ENCODE assay signal across 20 cellular contexts in genomic region chr5:158639876-158640570, GRCh38.
DNase-seq lines count a peak whose midpoint lies in the region; ATAC-seq and TF ChIP-seq lines count a peak whose summit lies in the region.
"Had no signal": no experiment of that assay in that cellular context is flagged by ENCODE, and none has a peak within 500 bp of the region (broad histone marks: within the 10 kb centered on the region; RNA-seq: fewer than 3 reads in every experiment).

No MANE protein-coding gene starts in this region.

- no peaks in the 10 kb centered on the region for H3K36me3 Mint-ChIP-seq in effector memory CD8-positive, alpha-beta T cell (ENCODE audit: insufficient read depth)
- H3K36me3 Mint-ChIP-seq: activated CD8-positive, alpha-beta memory T cell treated with anti-CD3 and anti-CD28 coated beads, Interleukin-2, amount 10 ng/mL, durations not matched to agents 7 days and 5 days; CD8-positive, alpha-beta T cell had no signal

- H3K27me3 Mint-ChIP-seq in effector memory CD8-positive, alpha-beta T cell = peaks cover 4 to 52% of the 10 kb centered on the region in 2 donors

- H3K27me3 ChIP-seq in psoas muscle (ENCODE audit: insufficient read depth in 3 of 3, low read length in 2 of 3) (peaks cover 0 to 2% (median 0%) of the 10 kb centered on the region in 3 donors), thyroid gland (no peaks in the 10 kb centered on the region)

- H3K36me3 ChIP-seq in psoas muscle (ENCODE audit: insufficient read depth in 1 of 2, low read depth in 1 of 2) (no peaks in the 10 kb centered on the region), thyroid gland (no peaks in the 10 kb centered on the region)

- intact Hi-C loops in psoas muscle (cut with DNase I) (no loop called here), thyroid gland (cut with DNase I) (no loop called here)

- H3K27ac ChIP-seq in psoas muscle (no peak overlapping the region), thyroid gland (no peak overlapping the region)
- H3K27ac ChIP-seq: KMS-11 had no signal

- TF ChIP-seq POLR2A in thyroid gland (IDR thresholded peaks at IDR 0.05) = no peak

- WGBS in psoas muscle, 3 donors = 68 to 72% (median 70%) methylated on average over 5 of the region's 5 CpGs
- WGBS in thyroid gland, 2 donors = 89 to 90% methylated on average over 5 of the region's 5 CpGs

- H3K4me3 Mint-ChIP-seq in effector memory CD8-positive, alpha-beta T cell = no peak overlapping the region
- H3K4me3 Mint-ChIP-seq: activated CD8-positive, alpha-beta memory T cell treated with anti-CD3 and anti-CD28 coated beads, Interleukin-2, amount 10 ng/mL, durations not matched to agents 7 days and 5 days; CD8-positive, alpha-beta T cell had no signal

- no peaks in the 10 kb centered on the region for H3K9me3 ChIP-seq in psoas muscle
- no peaks in the 10 kb centered on the region for H3K9me3 ChIP-seq in thyroid gland

- no peaks in the 10 kb centered on the region for H3K4me1 ChIP-seq in psoas muscle
- no peaks in the 10 kb centered on the region for H3K4me1 ChIP-seq in thyroid gland

- ATAC-seq in psoas muscle = no peak
- no peak for ATAC-seq in effector memory CD8-positive, alpha-beta T cell (replicated peaks)
- ATAC-seq: activated CD8-positive, alpha-beta memory T cell treated with anti-CD3 and anti-CD28 coated beads, Interleukin-2, amount 10 ng/mL, durations not matched to agents 7 days and 5 days; CD8-positive, alpha-beta T cell had no signal

- DNase-seq in AG08395 (ENCODE audit: low spot score) (peak; percentile 43), H4 (ENCODE audit: low spot score) (peak; percentile 3), RPMI7951 (ENCODE audit: low read depth) (peak; percentile 8), fibroblast of mammary gland (ENCODE audit: low read depth) (peak; percentile 69), psoas muscle (no peak), thyroid gland (no peak), superior temporal gyrus (ENCODE audit: extremely low spot score) (no peak)
- no peak for DNase-seq in effector memory CD8-positive, alpha-beta T cell
- DNase-seq: ACHN; activated CD4-positive, alpha-beta T cell treated with anti-CD3 and anti-CD28 coated beads for 1 hour; activated CD8-positive, alpha-beta memory T cell treated with anti-CD3 and anti-CD28 coated beads, Interleukin-2, amount 10 ng/mL, durations not matched to agents 7 days and 5 days; activated effector memory CD4-positive, alpha-beta T cell treated with Interleukin-2 at 50 U/mL for 16 hours; CD8-positive, alpha-beta T cell; central memory CD4-positive, alpha-beta T cell; effector CD4-positive, alpha-beta T cell; NCI-H1436 treated with DMSO at 0.1 percent for 48 hours; retina; SIG-M5; stimulated activated naive CD4-positive, alpha-beta T cell treated with Interleukin-2 at 50 U/mL for 16 hours had no signal

- H3K27ac Mint-ChIP-seq in effector memory CD8-positive, alpha-beta T cell = no peak overlapping the region
- H3K27ac Mint-ChIP-seq: activated CD8-positive, alpha-beta memory T cell treated with anti-CD3 and anti-CD28 coated beads, Interleukin-2, amount 10 ng/mL, durations not matched to agents 7 days and 5 days; CD8-positive, alpha-beta T cell had no signal

- TF ChIP-seq CTCF in fibroblast of mammary gland (conservative IDR thresholded peaks at IDR 0.05; ENCODE audit: control insufficient read depth, insufficient read depth, low read depth, low read length) (no peak), psoas muscle (IDR thresholded peaks at IDR 0.05) (no peak), thyroid gland (IDR thresholded peaks at IDR 0.05) (no peak)

- H3K4me3 ChIP-seq in fibroblast of mammary gland (ENCODE audit: control insufficient read depth, low read depth, low read length) (no peak overlapping the region), psoas muscle (no peak overlapping the region), thyroid gland (replicated peaks in 1 of 3) (no peak overlapping the region)

- H3K4me1 Mint-ChIP-seq in effector memory CD8-positive, alpha-beta T cell (ENCODE audit: low read depth in 2 of 2) = no peaks in the 10 kb centered on the region
- H3K4me1 Mint-ChIP-seq: activated CD8-positive, alpha-beta memory T cell treated with anti-CD3 and anti-CD28 coated beads, Interleukin-2, amount 10 ng/mL, durations not matched to agents 7 days and 5 days had no signal

- no peaks in the 10 kb centered on the region for H3K9me3 Mint-ChIP-seq in effector memory CD8-positive, alpha-beta T cell
- H3K9me3 Mint-ChIP-seq: CD8-positive, alpha-beta T cell had no signal

Comparison
In these comparisons a context has a peak if more than half of its experiments do, and no peak if none do; other contexts are left out.
1. DNase-seq: peak in AG08395 (single experiment), H4 (single experiment), RPMI7951 (single experiment) and fibroblast of mammary gland (single experiment); none in psoas muscle (0 of 2), effector memory CD8-positive, alpha-beta T cell (0 of 3), thyroid gland (0 of 2) and superior temporal gyrus (single experiment).